Comparison of ENCODE assay signal across 23 cellular contexts in genomic region chr15:35507932-35508638, GRCh38. TPM values are rescaled to one million over a fixed set of nuclear protein-coding genes. Genes with fewer than 3 reads are reported as not detected.
DNase-seq lines count a peak whose midpoint lies in the region; ATAC-seq, FAIRE-seq and TF ChIP-seq lines count a peak whose summit lies in the region.
"Had no signal": no experiment of that assay in that cellular context is flagged by ENCODE, and none has a peak within 500 bp of the region (broad histone marks: within the 10 kb centered on the region; RNA-seq: fewer than 3 reads in every experiment).

No MANE protein-coding gene starts in this region.

- intact Hi-C loops in activated CD4-positive, alpha-beta T cell treated with anti-CD3 and anti-CD28 coated beads, Interleukin-2, amount 10 ng/mL, durations not matched to agents 24 days and 14 days (cut with micrococcal nuclease): no loop called here

- H3K4me3 ChIP-seq in keratinocyte (ENCODE audit: control insufficient read depth in 2 of 3, extremely low read depth in 1 of 3, insufficient read depth in 2 of 3, low read depth in 1 of 3, low read length in 3 of 3): peak overlapping the region in 2 of 3 experiments; percentile 37 to 60
- peak overlapping the region; percentile 0 for H3K4me3 ChIP-seq in thoracic aorta
- H3K4me3 ChIP-seq: BLaER1, lung, ovary had no signal

- DNase-seq in NCI-H1417 (lab: John Stamatoyannopoulos, UW): peak in 2 of 3 experiments; percentile 17 to 36
- no peak for DNase-seq in NCI-H1417 treated with DMSO at 0.1 percent for 48 hours (lab: John Stamatoyannopoulos, UW)
- DNase-seq in keratinocyte (ENCODE audit: low read depth, low spot score): no peak
- DNase-seq in thoracic aorta (ENCODE audit: low spot score): no peak
- no peak for DNase-seq in NCI-H82 treated with DMSO at 0.1 percent for 48 hours (lab: John Stamatoyannopoulos, UW; ENCODE audit: unreplicated experiment)
- no peak for DNase-seq in stimulated activated CD4-positive, alpha-beta T cell treated with anti-CD3 and anti-CD28 coated beads, Interleukin-12 subunit alpha, Interleukin-12 subunit beta, amount 100 ng/mL, for 4 hours
- DNase-seq in activated CD4-positive, alpha-beta T cell treated with anti-CD3 and anti-CD28 coated beads, Interleukin-2, amount 10 ng/mL, durations not matched to agents 24 days and 14 days: no peak
- DNase-seq: activated CD4-positive, alpha-beta T cell treated with anti-CD3 and anti-CD28 coated beads, Interleukin-2, amount 10 ng/mL, durations not matched to agents 7 days and 5 days; activated CD8-positive, alpha-beta memory T cell treated with anti-CD3 and anti-CD28 coated beads, Interleukin-2, amount 50 U/mL, for 4 hours; activated naive CD4-positive, alpha-beta T cell; amygdala; Calu3; GDM1; HCEC 1CT; NCI-H187; NCI-H446; ovary; stimulated activated CD4-positive, alpha-beta T cell treated with anti-CD3 and anti-CD28 coated beads, Interleukin-2, amount 100 ng/mL, for 48 hours had no signal

- H4K20me1 ChIP-seq in keratinocyte (ENCODE audit: control insufficient read depth, extremely low read depth, insufficient read depth, low read length): no peaks in the 10 kb centered on the region
- H4K20me1 ChIP-seq: BLaER1 had no signal

- H2AFZ ChIP-seq in keratinocyte (ENCODE audit: control insufficient read depth, low read length): peak overlapping the region; percentile 81

- no peaks in the 10 kb centered on the region for H3K79me2 ChIP-seq in keratinocyte (ENCODE audit: control insufficient read depth, insufficient read depth, low read length)

- dilution Hi-C loops in keratinocyte (cut with MboI; ENCODE audit: extremely low pct_ligation_motif_present, low sequenced_read_pairs): no loop called here

- TF ChIP-seq CTCF in keratinocyte (optimal IDR thresholded peaks at IDR 0.05 in 1 of 3, IDR thresholded peaks at IDR 0.05 in 1 of 3, conservative IDR thresholded peaks at IDR 0.05 in 1 of 3; ENCODE audit: extremely low read depth in 1 of 3, insufficient read depth in 2 of 3, low read length in 3 of 3) (no peak), thoracic aorta (IDR thresholded peaks at IDR 0.05) (no peak)

- no peak overlapping the region for H3K4me3 Mint-ChIP-seq in activated CD4-positive, alpha-beta T cell treated with anti-CD3 and anti-CD28 coated beads, Interleukin-2, amount 10 ng/mL, durations not matched to agents 24 days and 14 days
- H3K4me3 Mint-ChIP-seq: activated CD4-positive, alpha-beta T cell treated with anti-CD3 and anti-CD28 coated beads, Interleukin-2, amount 10 ng/mL, durations not matched to agents 7 days and 5 days had no signal

- FAIRE-seq in keratinocyte (lab: Jason Lieb, UNC): peak; percentile 23
- FAIRE-seq: GM19239, HepG2 had no signal

- H3K36me3 ChIP-seq in keratinocyte (ENCODE audit: control insufficient read depth in 2 of 2, extremely low read depth in 1 of 2, insufficient read depth in 2 of 2, low read length in 2 of 2): no peaks in the 10 kb centered on the region
- no peaks in the 10 kb centered on the region for H3K36me3 ChIP-seq in thoracic aorta
- H3K36me3 ChIP-seq: BLaER1, ovary had no signal

- peak overlapping the region; percentile 72 for H3K4me2 ChIP-seq in keratinocyte (ENCODE audit: control insufficient read depth, extremely low read depth, insufficient read depth, low read depth, low read length)
- H3K4me2 ChIP-seq: BLaER1 had no signal

- no peaks in the 10 kb centered on the region for H3K9me1 ChIP-seq in keratinocyte (ENCODE audit: control insufficient read depth, extremely low read depth, insufficient read depth, low read length)

- H3K4me1 ChIP-seq in keratinocyte (ENCODE audit: control insufficient read depth, extremely low read depth, insufficient read depth, low read length) (peaks cover 11% of the 10 kb centered on the region), thoracic aorta (ENCODE audit: control insufficient read depth in 1 of 2, low read depth in 2 of 2) (peaks cover 12 to 14% of the 10 kb centered on the region in 2 donors)
- H3K4me1 ChIP-seq: BLaER1 had no signal

- ATAC-seq in SK-N-SH treated with all-trans-retinoic acid at 6 μM for 48 hours (peak; percentile 55), thoracic aorta (ENCODE audit: insufficient number of reproducible peaks, low FRiP score, low read depth) (no peak)
- ATAC-seq: HepG2 had no signal

- no peaks in the 10 kb centered on the region for H3K27me3 Mint-ChIP-seq in activated CD4-positive, alpha-beta T cell treated with anti-CD3 and anti-CD28 coated beads, Interleukin-2, amount 10 ng/mL, durations not matched to agents 24 days and 14 days
- H3K27me3 Mint-ChIP-seq: activated CD4-positive, alpha-beta T cell treated with anti-CD3 and anti-CD28 coated beads, Interleukin-2, amount 10 ng/mL, durations not matched to agents 7 days and 5 days had no signal

- no peaks in the 10 kb centered on the region for H3K36me3 Mint-ChIP-seq in activated CD4-positive, alpha-beta T cell treated with anti-CD3 and anti-CD28 coated beads, Interleukin-2, amount 10 ng/mL, durations not matched to agents 24 days and 14 days (ENCODE audit: low read depth)

- H3K27me3 ChIP-seq in keratinocyte (ENCODE audit: control insufficient read depth, extremely low read depth, insufficient read depth, low read length): no peaks in the 10 kb centered on the region
- no peaks in the 10 kb centered on the region for H3K27me3 ChIP-seq in thoracic aorta (replicated peaks; ENCODE audit: insufficient read depth)
- H3K27me3 ChIP-seq: BLaER1, ovary had no signal

- H3K27ac Mint-ChIP-seq in activated CD4-positive, alpha-beta T cell treated with anti-CD3 and anti-CD28 coated beads, Interleukin-2, amount 10 ng/mL, durations not matched to agents 24 days and 14 days: no peak overlapping the region
- H3K27ac Mint-ChIP-seq: activated CD4-positive, alpha-beta T cell treated with anti-CD3 and anti-CD28 coated beads, Interleukin-2, amount 10 ng/mL, durations not matched to agents 7 days and 5 days had no signal

- H3K9ac ChIP-seq in keratinocyte (ENCODE audit: control insufficient read depth, extremely low read depth, insufficient read depth, low read length): peak overlapping the region; percentile 3
- H3K9ac ChIP-seq: BLaER1 had no signal

- no peaks in the 10 kb centered on the region for H3K9me3 ChIP-seq in keratinocyte (ENCODE audit: control insufficient read depth, low read depth, low read length)
- H3K9me3 ChIP-seq in thoracic aorta: no peaks in the 10 kb centered on the region
- H3K9me3 ChIP-seq: BLaER1, ovary had no signal

- H3K9me3 Mint-ChIP-seq in activated CD4-positive, alpha-beta T cell treated with anti-CD3 and anti-CD28 coated beads, Interleukin-2, amount 10 ng/mL, durations not matched to agents 24 days and 14 days: no peaks in the 10 kb centered on the region
- H3K9me3 Mint-ChIP-seq: activated CD4-positive, alpha-beta T cell treated with anti-CD3 and anti-CD28 coated beads, Interleukin-2, amount 10 ng/mL, durations not matched to agents 7 days and 5 days had no signal

- peak overlapping the region; percentile 33 for H3K27ac ChIP-seq in keratinocyte (ENCODE audit: control insufficient read depth, insufficient read depth, low read length)
- H3K27ac ChIP-seq in thoracic aorta: no peak overlapping the region
- H3K27ac ChIP-seq: BLaER1, ovary had no signal

- no peaks in the 10 kb centered on the region for H3K4me1 Mint-ChIP-seq in activated CD4-positive, alpha-beta T cell treated with anti-CD3 and anti-CD28 coated beads, Interleukin-2, amount 10 ng/mL, durations not matched to agents 24 days and 14 days
- H3K4me1 Mint-ChIP-seq: activated CD4-positive, alpha-beta T cell treated with anti-CD3 and anti-CD28 coated beads, Interleukin-2, amount 10 ng/mL, durations not matched to agents 7 days and 5 days had no signal

TF ChIP-seq in SK-N-SH treated with all-trans-retinoic acid at 6 μM for 48 hours, 23 proteins besides CTCF, POLR2A, EP300 and RAD21:
- no peak for TF ChIP-seq PPARA (CRISPR knock-in tag; IDR thresholded peaks at IDR 0.05; ENCODE audit: borderline replicate concordance)
TF ChIP-seq in SK-N-SH treated with all-trans-retinoic acid at 6 μM for 48 hours: peak in this region for 0.

RNA-seq across cellular contexts. Expression of gene DPH6, which starts 37.9 kb away (rescaled TPM):
- 8.5 to 13.6 TPM (median 12.7 TPM) in 3 replicates for polyA plus RNA-seq in keratinocyte
- polyA plus RNA-seq in keratinocyte (2011; ENCODE audit: low read depth): 2.7 TPM
- 10.1 and 11.3 TPM in 2 replicates for polyA plus RNA-seq in keratinocyte (2011; cell fraction: cytosol; rRNA removed)
- polyA plus RNA-seq in keratinocyte (2011; cell fraction: nucleus; rRNA removed): 8.8 and 10.8 TPM in 2 replicates
- 7.8 and 13.2 TPM in 2 replicates for polyA plus RNA-seq in keratinocyte (2012; ENCODE audit: low replicate concordance)
- polyA minus RNA-seq in keratinocyte: 6.7 to 30.6 TPM (median 22.8 TPM) in 3 replicates
- polyA minus RNA-seq in keratinocyte (2011; cell fraction: cytosol; rRNA and poly(A)+ RNA removed): 7.1 TPM
- 24.9 and 40.2 TPM in 2 replicates for polyA minus RNA-seq in keratinocyte (2011; cell fraction: nucleus; rRNA and poly(A)+ RNA removed)
- total RNA-seq in thoracic aorta: 10 to 100 TPM; 11.5 to 34.8 TPM
- total RNA-seq in activated CD4-positive, alpha-beta T cell treated with anti-CD3 and anti-CD28 coated beads, Interleukin-2, amount 10 ng/mL, durations not matched to agents 24 days and 14 days: 13.2 and 15.2 TPM in 2 replicates

Comparison
In these comparisons a context has a peak if more than half of its experiments do, and no peak if none do; other contexts are left out.
1. DNase-seq: peak in NCI-H1417 (2 of 3); none in NCI-H1417 treated with DMSO at 0.1 percent for 48 hours (single experiment), keratinocyte (single experiment), thoracic aorta (single experiment), NCI-H82 treated with DMSO at 0.1 percent for 48 hours (single experiment), stimulated activated CD4-positive, alpha-beta T cell treated with anti-CD3 and anti-CD28 coated beads, Interleukin-12 subunit alpha, Interleukin-12 subunit beta, amount 100 ng/mL, for 4 hours (single experiment) and activated CD4-positive, alpha-beta T cell treated with anti-CD3 and anti-CD28 coated beads, Interleukin-2, amount 10 ng/mL, durations not matched to agents 24 days and 14 days (single experiment).